Comparison of ENCODE assay signal across 10 cellular contexts in genomic region chr19:41701401-41702075, GRCh38. TPM values are rescaled to one million over a fixed set of nuclear protein-coding genes. Genes with fewer than 3 reads are reported as not detected.
DNase-seq lines count a peak whose midpoint lies in the region; ATAC-seq and TF ChIP-seq lines count a peak whose summit lies in the region.
"Had no signal": no experiment of that assay in that cellular context is flagged by ENCODE, and none has a peak within 500 bp of the region (broad histone marks: within the 10 kb centered on the region; RNA-seq: fewer than 3 reads in every experiment).

No MANE protein-coding gene starts in this region.

- TF ChIP-seq CTCF in GM13977 (IDR thresholded peaks at IDR 0.05; ENCODE audit: extremely low read depth, insufficient read depth, missing control alignments), result peak; percentile 44

- intact Hi-C loops in left colon (cut with DNase I, micrococcal nuclease), result no loop called here

- in situ Hi-C loops in GM13977 (cut with MboI; ENCODE audit: low pct_unique_long_range_greater_than_20kb, low sequenced_read_pairs, unreplicated experiment), result no loop called here

- ATAC-seq in left colon (peak; percentile 14), GM19452 (IDR thresholded peaks at IDR 0.05; ENCODE audit: unreplicated experiment) (no peak), GM21390 (IDR thresholded peaks at IDR 0.05; ENCODE audit: unreplicated experiment) (no peak)

- DNase-seq in NCI-H1417 (lab: John Stamatoyannopoulos, UW), result peak in 2 of 3 experiments; percentile 12 to 40
- no peak for DNase-seq in NCI-H1417 treated with DMSO at 0.1 percent for 48 hours (lab: John Stamatoyannopoulos, UW)
- no peak for DNase-seq in GM13977 (ENCODE audit: low spot score)
- DNase-seq in OCI-M1 (lab: John Stamatoyannopoulos, UW), result peak; percentile 28
- DNase-seq in left colon, result peak; percentile 27 to 58
- no peak for DNase-seq in hepatic stellate cell (ENCODE audit: low spot score)

RNA-seq across cellular contexts. Expression of gene CEACAM5, which starts 6.9 kb away (rescaled TPM):
- 1,000 to 10,000 TPM; 4,350 to 5,481 TPM for total RNA-seq in left colon
- total RNA-seq: activated T-helper 2 cell treated with anti-CD3 and anti-CD28 coated beads, Interferon-gamma antibody, Interleukin-2, Interleukin-4, amounts not matched to agents 10 μg/mL and 5 μg/mL and 100 μg/mL, durations not matched to agents 14 hours and 24 hours and 36 hours; mononuclear cell had no signal

RNA-seq across cellular contexts. Expression of gene CEACAM7, which starts 13.5 kb away (rescaled TPM):
- total RNA-seq in left colon, result 1,000 to 10,000 TPM; 2,049 to 2,156 TPM
- total RNA-seq: activated T-helper 2 cell treated with anti-CD3 and anti-CD28 coated beads, Interferon-gamma antibody, Interleukin-2, Interleukin-4, amounts not matched to agents 10 μg/mL and 5 μg/mL and 100 μg/mL, durations not matched to agents 14 hours and 24 hours and 36 hours; mononuclear cell had no signal

RNA-seq across cellular contexts. Expression of gene CEACAM6, which starts 53.8 kb away (rescaled TPM):
- 100 to 1,000 TPM; 485 to 596 TPM for total RNA-seq in left colon
- total RNA-seq: activated T-helper 2 cell treated with anti-CD3 and anti-CD28 coated beads, Interferon-gamma antibody, Interleukin-2, Interleukin-4, amounts not matched to agents 10 μg/mL and 5 μg/mL and 100 μg/mL, durations not matched to agents 14 hours and 24 hours and 36 hours had no signal

Comparison
In these comparisons a context has a peak if more than half of its experiments do, and no peak if none do; other contexts are left out.
1. DNase-seq: peak in NCI-H1417 (2 of 3), OCI-M1 (single experiment) and left colon (2 of 2); none in NCI-H1417 treated with DMSO at 0.1 percent for 48 hours (single experiment), GM13977 (single experiment) and hepatic stellate cell (single experiment).